Comparison of ENCODE assay signal across 8 cellular contexts in the genomic region with DNA sequence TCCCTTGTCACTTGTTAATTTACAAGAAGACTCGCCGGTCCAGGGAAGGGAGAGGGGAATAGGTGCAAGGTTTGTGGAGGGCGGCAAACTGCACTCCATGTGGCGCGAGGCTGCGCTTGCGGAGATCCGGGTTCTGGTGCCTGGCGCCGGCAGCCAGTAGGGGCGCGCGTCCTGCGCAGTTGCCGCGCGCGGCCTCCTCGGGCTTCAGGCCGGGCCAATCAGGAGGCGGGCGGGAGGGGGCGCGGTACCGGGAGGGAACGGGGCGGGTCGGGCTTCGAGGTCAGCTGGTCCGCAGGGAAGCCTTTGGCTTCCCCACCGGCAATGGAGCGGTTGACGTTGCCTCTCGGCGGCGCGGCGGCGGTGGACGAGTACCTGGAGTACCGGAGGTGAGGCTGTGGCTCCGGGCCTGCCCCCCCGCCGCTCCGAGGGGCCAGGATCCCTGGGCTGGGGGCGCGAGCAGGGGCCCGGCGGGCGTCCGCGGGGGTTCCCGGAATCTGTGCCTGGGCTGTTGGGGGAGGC. TPM values are rescaled to one million over a fixed set of nuclear protein-coding genes. Genes with fewer than 3 reads are reported as not detected.
DNase-seq lines count a peak whose midpoint lies in the region; ATAC-seq and TF ChIP-seq lines count a peak whose summit lies in the region.

TSS of gene FAM221A (plus strand) at position 302 of the 519 bp plus-strand sequence. CDS start at position 322, 20 bp downstream.

- peak; percentile 60 to 87 for TF ChIP-seq CTCF in tibial artery (IDR thresholded peaks at IDR 0.05)

- H3K4me1 ChIP-seq in trophoblast cell (ENCODE audit: control insufficient read depth in 1 of 2, insufficient read depth in 2 of 2, low read length in 2 of 2) (peaks cover 3 to 6% of the 10 kb centered on the region in 2 experiments), tibial artery (peaks cover 0 to 8% (median 7%) of the 10 kb centered on the region in 4 donors)

- H3K79me2 ChIP-seq in trophoblast cell (ENCODE audit: control insufficient read depth, insufficient read depth, low read length, poor library complexity): peaks cover 5% of the 10 kb centered on the region

- H2AFZ ChIP-seq in trophoblast cell (ENCODE audit: insufficient read depth, low read length, poor library complexity): peak within 1 kb of the TSS; percentile 92

- H3K4me1 Mint-ChIP-seq in activated naive CD4-positive, alpha-beta T cell treated with anti-CD3 and anti-CD28 coated beads, Interleukin-2, amount 50 U/mL, for 24 hours: peaks cover 18% of the 10 kb centered on the region

- peaks cover 2% of the 10 kb centered on the region for H3K79me1 ChIP-seq in trophoblast cell (ENCODE audit: low read length)

- no peaks in the 10 kb centered on the region for H3K36me3 Mint-ChIP-seq in activated naive CD4-positive, alpha-beta T cell treated with anti-CD3 and anti-CD28 coated beads, Interleukin-2, amount 50 U/mL, for 24 hours

- intact Hi-C loops in Right ventricle myocardium superior (cut with DNase I): no loop called here
- intact Hi-C loops in tibial artery (cut with DNase I; ENCODE audit: low total_unique reads): loop anchor here (2.0 kb wide), 1 partner anchor 83 kb away; the partner anchor contains the start of gene CCDC126

- H3K4me3 Mint-ChIP-seq in activated naive CD4-positive, alpha-beta T cell treated with anti-CD3 and anti-CD28 coated beads, Interleukin-2, amount 50 U/mL, for 24 hours: peak within 1 kb of the TSS; percentile 94

- H3K27me3 ChIP-seq in trophoblast cell (ENCODE audit: insufficient read depth, low read length) (no peaks in the 10 kb centered on the region), tibial artery (no peaks in the 10 kb centered on the region)

- no peak within 1 kb of the TSS for H3K9ac ChIP-seq in trophoblast cell (ENCODE audit: low read length)

- WGBS in trophoblast cell (ENCODE audit: extremely low coverage, insufficient coverage, insufficient read length): no CpG with 5 or more reads among the region's 53 CpGs

- ATAC-seq in GM21515 (IDR thresholded peaks at IDR 0.05; ENCODE audit: unreplicated experiment) (peak; percentile 99), Right ventricle myocardium superior (ENCODE audit: poor library complexity) (peak; percentile 100)

- peak within 1 kb of the TSS; percentile 74 for H3K14ac ChIP-seq in trophoblast cell (ENCODE audit: low read length)

- H2BK120ac ChIP-seq in trophoblast cell (ENCODE audit: insufficient read depth, low read length, poor library complexity): no peak within 1 kb of the TSS

- peaks cover 0 to 2% of the 10 kb centered on the region in 2 experiments for H3K36me3 ChIP-seq in trophoblast cell (ENCODE audit: control insufficient read depth in 1 of 2, insufficient read depth in 2 of 2, low read length in 2 of 2)
- H3K36me3 ChIP-seq in tibial artery: no peaks in the 10 kb centered on the region

- H2BK5ac ChIP-seq in trophoblast cell (ENCODE audit: low read depth, low read length, poor library complexity): no peak within 1 kb of the TSS

- H3K23ac ChIP-seq in trophoblast cell (ENCODE audit: low read length): no peak within 1 kb of the TSS

- H3K4ac ChIP-seq in trophoblast cell (ENCODE audit: low read depth, low read length): peak within 1 kb of the TSS; percentile 54

- no peaks in the 10 kb centered on the region for H3K27me3 Mint-ChIP-seq in activated naive CD4-positive, alpha-beta T cell treated with anti-CD3 and anti-CD28 coated beads, Interleukin-2, amount 50 U/mL, for 24 hours

- no peak within 1 kb of the TSS for H2BK12ac ChIP-seq in trophoblast cell (ENCODE audit: low read length)

- H3K9me3 Mint-ChIP-seq in activated naive CD4-positive, alpha-beta T cell treated with anti-CD3 and anti-CD28 coated beads, Interleukin-2, amount 50 U/mL, for 24 hours: no peaks in the 10 kb centered on the region

- H3K9me3 ChIP-seq in trophoblast cell (ENCODE audit: insufficient read depth, low read depth, low read length) (no peaks in the 10 kb centered on the region), tibial artery (no peaks in the 10 kb centered on the region)

- peak within 1 kb of the TSS; percentile 79 for H3K27ac Mint-ChIP-seq in activated naive CD4-positive, alpha-beta T cell treated with anti-CD3 and anti-CD28 coated beads, Interleukin-2, amount 50 U/mL, for 24 hours

- H4K12ac ChIP-seq in trophoblast cell (ENCODE audit: low read depth, low read length): peak within 1 kb of the TSS; percentile 83

- peak within 1 kb of the TSS; percentile 76 for H3K4me3 ChIP-seq in trophoblast cell (ENCODE audit: low read depth, low read length)
- peak within 1 kb of the TSS; percentile 76 for H3K4me3 ChIP-seq in tibial artery

- H3K27ac ChIP-seq in trophoblast cell (ENCODE audit: low read depth, low read length) (no peak within 1 kb of the TSS), tibial artery (peak within 1 kb of the TSS; percentile 84 to 85)

- peak within 1 kb of the TSS; percentile 84 for H4K8ac ChIP-seq in trophoblast cell (ENCODE audit: low read depth, low read length)

- peak within 1 kb of the TSS; percentile 68 for H3K4me2 ChIP-seq in trophoblast cell (ENCODE audit: low read length)

- peak within 1 kb of the TSS; percentile 5 for H4K91ac ChIP-seq in trophoblast cell (ENCODE audit: low read depth, low read length)

- H3K18ac ChIP-seq in trophoblast cell (ENCODE audit: low read length): peak within 1 kb of the TSS; percentile 66

- no peak within 1 kb of the TSS for H2AK5ac ChIP-seq in trophoblast cell (ENCODE audit: low read length)

- peak; percentile 91 for DNase-seq in DMS153 treated with DMSO at 0.1 percent for 48 hours (lab: John Stamatoyannopoulos, UW; ENCODE audit: unreplicated experiment)
- DNase-seq in HuH-7.5 (ENCODE audit: low spot score): peak; percentile 67
- peak; percentile 78 for DNase-seq in RPMI7951 (ENCODE audit: low read depth)
- peak; percentile 94 for DNase-seq in Right ventricle myocardium superior
- peak; percentile 73 to 76 for DNase-seq in trophoblast cell
- DNase-seq in tibial artery: peak; percentile 84 to 95

RNA-seq across cellular contexts. Expression of gene FAM221A, which starts in this region (rescaled TPM):
- 0.72 and 1.7 TPM in 2 replicates for total RNA-seq in RPMI7951 (2014; rRNA removed; shearing (Covaris generic))
- 2.3 TPM for total RNA-seq in Right ventricle myocardium superior
- polyA plus RNA-seq in trophoblast cell (2013): 2.0 and 2.3 TPM in 2 replicates
